ENCODE assay signal across 8 cellular contexts in genomic region chr20:32585519-32586127, GRCh38. TPM values are rescaled to one million over a fixed set of nuclear protein-coding genes. Genes with fewer than 3 reads are reported as not detected.
A peak's percentile ranks its signal among the peaks of the same experiment; 100 is the strongest.
DNase-seq lines count a peak whose midpoint lies in the region; ATAC-seq, FAIRE-seq and TF ChIP-seq lines count a peak whose summit lies in the region.

No MANE protein-coding gene starts in this region.

- POLR2A ChIA-PET in activated CD4-positive, alpha-beta T cell treated with anti-CD3 and anti-CD28 coated beads, Interleukin-2, amount 10 ng/mL, durations not matched to agents 7 days and 5 days (lab: Charles Lee) = no interaction called here
- POLR2A ChIA-PET in Panc1 (lab: Charles Lee) (no interaction called here), endothelial cell of umbilical vein (lab: Charles Lee) (no interaction called here)

- H3K4me3 ChIP-seq in Panc1 (ENCODE audit: low read depth in 2 of 2, low read length in 2 of 2) = no peak overlapping the region
- H3K4me3 ChIP-seq in endothelial cell of umbilical vein (replicated peaks in 1 of 3; ENCODE audit: insufficient read depth in 1 of 3, low read depth in 1 of 3, low read length in 3 of 3) = no peak overlapping the region

- no peak overlapping the region for H3K4me2 ChIP-seq in endothelial cell of umbilical vein (ENCODE audit: insufficient read depth, low read length)

- no peak overlapping the region for H3K27ac ChIP-seq in Panc1 (ENCODE audit: low read length)
- no peak overlapping the region for H3K27ac ChIP-seq in endothelial cell of umbilical vein (ENCODE audit: insufficient read depth, low read depth, low read length)

- peak overlapping the region; percentile 83 for H3K4me3 Mint-ChIP-seq in activated CD4-positive, alpha-beta T cell treated with anti-CD3 and anti-CD28 coated beads, Interleukin-2, amount 10 ng/mL, durations not matched to agents 7 days and 5 days
- peak overlapping the region; percentile 81 to 92 for H3K4me3 Mint-ChIP-seq in stimulated activated naive B cell treated with anti-CD40 and anti-IgM and Interleukin-4, amounts not matched to agents 10 μg/mL and 1 μg/mL and 100 μg/mL, for 72 hours

- H3K9ac ChIP-seq in endothelial cell of umbilical vein (replicated peaks; ENCODE audit: extremely low read depth, insufficient read depth, low read length) = no peak overlapping the region

- H3K27me3 ChIP-seq in Panc1 (ENCODE audit: control insufficient read depth, insufficient read depth, low read length) = peaks cover 3% of the 10 kb centered on the region; the same call in 1 of the 2 replicates
- peaks cover 18 to 26% of the 10 kb centered on the region in 2 experiments for H3K27me3 ChIP-seq in endothelial cell of umbilical vein (ENCODE audit: control insufficient read depth in 2 of 2, insufficient read depth in 2 of 2, low read length in 2 of 2)

- in situ Hi-C loops in Panc1 (cut with HindIII; ENCODE audit: low pct_unique_long_range_greater_than_20kb, low sequenced_read_pairs) = no loop called here

- H3K9me3 ChIP-seq in Panc1 (ENCODE audit: control insufficient read depth, insufficient read depth, low read depth, low read length) (no peaks in the 10 kb centered on the region), endothelial cell of umbilical vein (replicated peaks; ENCODE audit: control insufficient read depth, insufficient read depth, low read length) (no peaks in the 10 kb centered on the region)

- H3K79me2 ChIP-seq in endothelial cell of umbilical vein (ENCODE audit: control insufficient read depth, insufficient read depth, low read length) = no peaks in the 10 kb centered on the region

- no peaks in the 10 kb centered on the region for H3K9me1 ChIP-seq in endothelial cell of umbilical vein (replicated peaks; ENCODE audit: control insufficient read depth, extremely low read depth, insufficient read depth, low read length)

- peak overlapping the region; percentile 81 for H3K27ac Mint-ChIP-seq in activated CD4-positive, alpha-beta T cell treated with anti-CD3 and anti-CD28 coated beads, Interleukin-2, amount 10 ng/mL, durations not matched to agents 7 days and 5 days
- peak overlapping the region; percentile 85 for H3K27ac Mint-ChIP-seq in stimulated activated naive B cell treated with anti-CD40 and anti-IgM and Interleukin-4, amounts not matched to agents 10 μg/mL and 1 μg/mL and 100 μg/mL, for 72 hours

- peaks cover 25% of the 10 kb centered on the region for H3K4me1 Mint-ChIP-seq in activated CD4-positive, alpha-beta T cell treated with anti-CD3 and anti-CD28 coated beads, Interleukin-2, amount 10 ng/mL, durations not matched to agents 7 days and 5 days
- H3K4me1 Mint-ChIP-seq in stimulated activated naive B cell treated with anti-CD40 and anti-IgM and Interleukin-4, amounts not matched to agents 10 μg/mL and 1 μg/mL and 100 μg/mL, for 72 hours = peaks cover 28 to 34% of the 10 kb centered on the region in 2 donors

- ATAC-seq in Panc1 (0 out of 2 replicates have a peak, but pooled peaks have one; percentile 2), HG03095 (IDR thresholded peaks at IDR 0.05; ENCODE audit: unreplicated experiment) (no peak)
- ATAC-seq in stimulated activated naive B cell treated with anti-CD40 and anti-IgM and Interleukin-4, amounts not matched to agents 10 μg/mL and 1 μg/mL and 100 μg/mL, for 72 hours (replicated peaks) = peak; percentile 29 to 43

- TF ChIP-seq CTCF in Panc1 (IDR thresholded peaks at IDR 0.05) = no peak
- TF ChIP-seq CTCF in endothelial cell of umbilical vein (IDR thresholded peaks at IDR 0.05; ENCODE audit: extremely low read depth in 1 of 2, insufficient read depth in 1 of 2, low read depth in 1 of 2, low read length in 2 of 2) = no peak

- intact Hi-C loops in Panc1 (cut with micrococcal nuclease; ENCODE audit: unreplicated experiment) = no loop called here
- intact Hi-C loops in endothelial cell of umbilical vein (cut with micrococcal nuclease) = no loop called here

- no peak for FAIRE-seq in endothelial cell of umbilical vein (lab: Jason Lieb, UNC)

- H3K27me3 Mint-ChIP-seq in activated CD4-positive, alpha-beta T cell treated with anti-CD3 and anti-CD28 coated beads, Interleukin-2, amount 10 ng/mL, durations not matched to agents 7 days and 5 days = peaks cover 26% of the 10 kb centered on the region
- H3K27me3 Mint-ChIP-seq in stimulated activated naive B cell treated with anti-CD40 and anti-IgM and Interleukin-4, amounts not matched to agents 10 μg/mL and 1 μg/mL and 100 μg/mL, for 72 hours = peaks cover 28 to 29% of the 10 kb centered on the region in 2 donors

- H2AFZ ChIP-seq in endothelial cell of umbilical vein (ENCODE audit: low read depth, low read length) = no peak overlapping the region

- H3K4me1 ChIP-seq in Panc1 (ENCODE audit: control insufficient read depth, insufficient read depth, low read length) (peaks cover 17% of the 10 kb centered on the region), endothelial cell of umbilical vein (ENCODE audit: control insufficient read depth, extremely low read depth, insufficient read depth, low read length) (no peaks in the 10 kb centered on the region)

- BruUV-seq in Panc1 (replicated peaks; lab: Mats Ljungman, UMichigan) = no TSS peak
- no TSS peak for BruUV-seq in endothelial cell of umbilical vein (replicated peaks; lab: Mats Ljungman, UMichigan)

- CTCF ChIA-PET in activated CD4-positive, alpha-beta T cell treated with anti-CD3 and anti-CD28 coated beads, Interleukin-2, amount 10 ng/mL, durations not matched to agents 7 days and 5 days (lab: Charles Lee) = no interaction called here
- CTCF ChIA-PET in Panc1 (lab: Charles Lee) = no interaction called here
- CTCF ChIA-PET in endothelial cell of umbilical vein (lab: Charles Lee) = no interaction called here

- TF ChIP-seq POLR2A in endothelial cell of umbilical vein (IDR thresholded peaks at IDR 0.05; ENCODE audit: low read depth, low read length) = no peak

- peaks cover 6% of the 10 kb centered on the region for H3K36me3 Mint-ChIP-seq in activated CD4-positive, alpha-beta T cell treated with anti-CD3 and anti-CD28 coated beads, Interleukin-2, amount 10 ng/mL, durations not matched to agents 7 days and 5 days (ENCODE audit: low read depth)
- no peaks in the 10 kb centered on the region for H3K36me3 Mint-ChIP-seq in stimulated activated naive B cell treated with anti-CD40 and anti-IgM and Interleukin-4, amounts not matched to agents 10 μg/mL and 1 μg/mL and 100 μg/mL, for 72 hours

- no peaks in the 10 kb centered on the region for H4K20me1 ChIP-seq in endothelial cell of umbilical vein (replicated peaks; ENCODE audit: control insufficient read depth, extremely low read depth, insufficient read depth, low read length)

- H3K36me3 ChIP-seq in Panc1 (ENCODE audit: control insufficient read depth, insufficient read depth, low read length) (no peaks in the 10 kb centered on the region), endothelial cell of umbilical vein (ENCODE audit: control insufficient read depth in 2 of 2, extremely low read depth in 1 of 2, insufficient read depth in 2 of 2, low read length in 2 of 2) (no peaks in the 10 kb centered on the region)

- no peak for DNase-seq in activated CD4-positive, alpha-beta T cell treated with anti-CD3 and anti-CD28 coated beads, Interleukin-2, amount 10 ng/mL, durations not matched to agents 7 days and 5 days
- DNase-seq in activated CD4-positive, alpha-beta T cell treated with anti-CD3 and anti-CD28 coated beads for 1 hour = no peak
- DNase-seq in Panc1 (ENCODE audit: low read depth, low spot score) (no peak), endothelial cell of umbilical vein (ENCODE audit: low read depth, low spot score) (no peak), NCI-H1436 (lab: John Stamatoyannopoulos, UW) (no peak), AG08395 (ENCODE audit: low spot score) (no peak)
- DNase-seq in stimulated activated naive B cell treated with anti-CD40 and anti-IgM and Interleukin-4, amounts not matched to agents 10 μg/mL and 1 μg/mL and 100 μg/mL, for 72 hours = peak; percentile 61

- H3K9me3 Mint-ChIP-seq in activated CD4-positive, alpha-beta T cell treated with anti-CD3 and anti-CD28 coated beads, Interleukin-2, amount 10 ng/mL, durations not matched to agents 7 days and 5 days = no peaks in the 10 kb centered on the region
- no peaks in the 10 kb centered on the region for H3K9me3 Mint-ChIP-seq in stimulated activated naive B cell treated with anti-CD40 and anti-IgM and Interleukin-4, amounts not matched to agents 10 μg/mL and 1 μg/mL and 100 μg/mL, for 72 hours

- dilution Hi-C loops in endothelial cell of umbilical vein (cut with MboI; ENCODE audit: extremely low pct_ligation_motif_present, low sequenced_read_pairs) = no loop called here

TF ChIP-seq in endothelial cell of umbilical vein, 7 proteins besides CTCF, POLR2A, EP300 and RAD21:
- TF ChIP-seq GATA2 (IDR thresholded peaks at IDR 0.05; ENCODE audit: insufficient read depth, insufficient read length, low read depth, low read length) (no peak), EZH2 (IDR thresholded peaks at IDR 0.05; ENCODE audit: borderline replicate concordance, low read depth, low read length, severe bottlenecking) (peak; percentile 49)

RNA-seq across cellular contexts. Expression of gene NOL4L, which starts 0.5 kb away (rescaled TPM):
- total RNA-seq in activated CD4-positive, alpha-beta T cell treated with anti-CD3 and anti-CD28 coated beads, Interleukin-2, amount 10 ng/mL, durations not matched to agents 7 days and 5 days = 10 to 100 TPM; 26.1 to 27.4 TPM
- 21.6 TPM for total RNA-seq in Panc1 (2021; ENCODE audit: unreplicated experiment)
- 26.3 TPM for polyA plus RNA-seq in Panc1 (2012; ENCODE audit: insufficient read length)
- 79.6 and 95.0 TPM in 2 replicates for total RNA-seq in endothelial cell of umbilical vein
- polyA plus RNA-seq in endothelial cell of umbilical vein = 55.2 and 58.1 TPM in 2 replicates
- polyA plus RNA-seq in endothelial cell of umbilical vein (2011; cell fraction: cytosol; rRNA removed) = 42.4 and 42.5 TPM in 2 replicates
- 132 and 143 TPM in 2 replicates for polyA plus RNA-seq in endothelial cell of umbilical vein (2011; cell fraction: nucleus; rRNA removed)
- polyA plus RNA-seq in endothelial cell of umbilical vein (2012) = 54.1 and 60.6 TPM in 2 replicates
- polyA minus RNA-seq in endothelial cell of umbilical vein = 44.9 and 54.7 TPM in 2 replicates
- 3.8 TPM for polyA minus RNA-seq in endothelial cell of umbilical vein (2011; cell fraction: cytosol; rRNA and poly(A)+ RNA removed)
- polyA minus RNA-seq in endothelial cell of umbilical vein (2011; cell fraction: nucleus; rRNA and poly(A)+ RNA removed) = 32.4 and 47.6 TPM in 2 replicates
